In genomic region chr21:43209575-43210453, GRCh38 we compare ENCODE assay signal across 12 cellular contexts. TPM values are rescaled to one million over a fixed set of nuclear protein-coding genes. Genes with fewer than 3 reads are reported as not detected.
DNase-seq lines count a peak whose midpoint lies in the region; ATAC-seq and TF ChIP-seq lines count a peak whose summit lies in the region.
"Had no signal": no experiment of that assay in that cellular context is flagged by ENCODE, and none has a peak within 500 bp of the region (broad histone marks: within the 10 kb centered on the region; RNA-seq: fewer than 3 reads in every experiment).

No MANE protein-coding gene starts in this region.

- no peak for TF ChIP-seq CTCF in AG09309 (IDR thresholded peaks at IDR 0.05; ENCODE audit: control insufficient read depth, insufficient read depth, low read depth, low read length, missing control alignments)
- no peak for TF ChIP-seq CTCF in chondrocyte (IDR thresholded peaks at IDR 0.05)
- TF ChIP-seq CTCF in mucosa of descending colon (IDR thresholded peaks at IDR 0.05): no peak
- no peak for TF ChIP-seq CTCF in GM13976 (IDR thresholded peaks at IDR 0.05; ENCODE audit: borderline replicate concordance, control extremely low read depth, extremely low read depth, insufficient read depth, missing control alignments)

- no peaks in the 10 kb centered on the region for H3K9me3 Mint-ChIP-seq in chondrocyte (ENCODE audit: low read depth)
- H3K9me3 Mint-ChIP-seq: activated naive CD4-positive, alpha-beta T cell treated with anti-CD3 and anti-CD28 coated beads for 36 hours; effector memory CD8-positive, alpha-beta T cell had no signal

- intact Hi-C loops in mucosa of descending colon (cut with DNase I, micrococcal nuclease): no loop called here

- ATAC-seq in mucosa of descending colon (no peak), HG03520 (IDR thresholded peaks at IDR 0.05; ENCODE audit: unreplicated experiment) (no peak)
- ATAC-seq: effector memory CD8-positive, alpha-beta T cell had no signal

- H3K4me3 ChIP-seq in AG09309 (ENCODE audit: control insufficient read depth, low read depth, low read length) (no peak overlapping the region), mucosa of descending colon (no peak overlapping the region)

- peaks cover 11% of the 10 kb centered on the region for H3K27me3 Mint-ChIP-seq in chondrocyte (ENCODE audit: low read depth)

- peaks cover 15% of the 10 kb centered on the region for H3K4me1 Mint-ChIP-seq in chondrocyte (ENCODE audit: low read depth)

- no peaks in the 10 kb centered on the region for H3K36me3 Mint-ChIP-seq in chondrocyte (ENCODE audit: low read depth)

- H3K4me1 ChIP-seq in mucosa of descending colon (ENCODE audit: low read depth): peaks cover 9% of the 10 kb centered on the region

- in situ Hi-C loops in GM13976 (cut with MboI; ENCODE audit: low sequenced_read_pairs, unreplicated experiment): no loop called here

- DNase-seq in AG09309 (ENCODE audit: low read depth) (peak; percentile 35), LHCN-M2 (ENCODE audit: low read depth) (peak; percentile 76), chondrocyte (ENCODE audit: low spot score) (no peak), mucosa of descending colon (peak in 2 of 3 donors; percentile 25 to 41), putamen (ENCODE audit: low spot score) (no peak), GM13976 (ENCODE audit: low spot score) (no peak)
- no peak for DNase-seq in effector CD8-positive, alpha-beta T cell (lab: John Stamatoyannopoulos, UW)
- DNase-seq: activated naive CD4-positive, alpha-beta T cell treated with anti-CD3 and anti-CD28 coated beads for 36 hours; effector memory CD8-positive, alpha-beta T cell; NCI-H1105; occipital lobe had no signal

- H3K36me3 ChIP-seq in mucosa of descending colon (ENCODE audit: low read depth): no peaks in the 10 kb centered on the region

- H3K27ac Mint-ChIP-seq in chondrocyte (ENCODE audit: unreplicated experiment): peak overlapping the region; percentile 77
- H3K27ac Mint-ChIP-seq: activated naive CD4-positive, alpha-beta T cell treated with anti-CD3 and anti-CD28 coated beads for 36 hours had no signal

- no peak overlapping the region for H3K4me3 Mint-ChIP-seq in chondrocyte (ENCODE audit: unreplicated experiment)
- H3K4me3 Mint-ChIP-seq: activated naive CD4-positive, alpha-beta T cell treated with anti-CD3 and anti-CD28 coated beads for 36 hours; effector memory CD8-positive, alpha-beta T cell had no signal

- no peaks in the 10 kb centered on the region for H3K9me3 ChIP-seq in mucosa of descending colon

RNA-seq across cellular contexts. Expression of gene CRYAA, which starts 41.0 kb away (rescaled TPM):
- not detected in 2 replicates for total RNA-seq in LHCN-M2 (2014; rRNA removed)
- polyA plus RNA-seq in LHCN-M2 (2012): not detected
- not detected in 3 replicates for total RNA-seq in chondrocyte
- total RNA-seq in mucosa of descending colon: not detected
- total RNA-seq: activated naive CD4-positive, alpha-beta T cell treated with anti-CD3 and anti-CD28 coated beads for 36 hours; occipital lobe had no signal

Comparison
In these comparisons a context has a peak if more than half of its experiments do, and no peak if none do; other contexts are left out.
1. DNase-seq: peak in AG09309 (single experiment), LHCN-M2 (single experiment) and mucosa of descending colon (2 of 3); none in chondrocyte (single experiment), putamen (single experiment), effector CD8-positive, alpha-beta T cell (single experiment) and GM13976 (single experiment).